Comparison of ENCODE assay signal across 1 cellular context in the genomic region with DNA sequence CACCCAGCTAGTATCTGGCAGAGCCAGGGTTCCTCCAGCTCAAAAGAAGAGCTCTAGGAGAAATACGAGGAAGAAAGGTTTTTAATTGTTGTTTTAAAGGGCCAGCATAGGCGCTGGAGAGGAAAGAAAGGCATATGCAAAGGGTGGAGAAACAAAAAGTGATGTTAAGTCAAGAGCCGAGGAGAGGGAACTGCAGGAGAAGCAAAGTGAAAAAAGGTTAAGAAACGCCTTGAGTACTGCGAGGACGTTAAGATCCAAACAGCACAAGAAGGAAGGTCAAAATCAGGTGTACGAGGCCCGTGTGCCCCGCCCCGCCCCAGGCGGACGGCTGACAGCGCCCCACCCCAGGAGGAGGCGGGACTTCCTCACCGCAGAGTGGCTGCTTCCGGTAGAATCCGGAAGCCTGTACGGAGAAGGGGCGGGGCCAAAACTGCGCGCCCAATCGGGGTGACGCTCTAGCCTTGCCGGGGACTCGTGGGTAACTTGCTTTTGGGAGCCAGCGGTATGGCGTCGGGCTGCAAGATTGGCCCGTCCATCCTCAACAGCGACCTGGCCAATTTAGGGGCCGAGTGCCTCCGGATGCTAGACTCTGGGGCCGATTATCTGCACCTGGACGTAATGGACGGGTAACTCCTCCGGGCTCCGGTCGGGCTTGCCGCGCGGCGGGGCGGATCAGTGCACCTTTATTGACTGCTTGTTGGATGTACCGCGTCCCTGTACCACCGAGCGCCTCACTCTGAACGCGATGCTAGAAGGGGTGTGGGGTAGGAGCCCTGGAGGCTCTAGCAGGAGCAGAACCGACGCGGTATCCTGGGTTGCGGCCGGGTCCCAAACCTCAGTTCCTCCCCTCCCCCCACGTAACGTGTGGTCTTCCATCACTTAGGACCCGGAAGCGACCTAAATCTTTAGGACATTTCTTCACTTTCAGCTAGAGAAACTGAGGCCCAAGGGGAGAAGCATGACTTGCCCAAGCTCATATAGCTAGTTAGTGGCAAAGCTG.
A peak's percentile ranks its signal among the peaks of the same experiment; 100 is the strongest.
TF ChIP-seq lines count a peak whose summit lies in the region.

A gene (plus strand): TSS at position 481 of the 1,000 bp plus-strand sequence. CDS start 24 bp downstream, at position 505.

TF ChIP-seq in HepG2, 621 proteins besides CTCF, POLR2A, EP300 and RAD21 (continued from another document and continues in another):
- TF ChIP-seq, protein P1, sequence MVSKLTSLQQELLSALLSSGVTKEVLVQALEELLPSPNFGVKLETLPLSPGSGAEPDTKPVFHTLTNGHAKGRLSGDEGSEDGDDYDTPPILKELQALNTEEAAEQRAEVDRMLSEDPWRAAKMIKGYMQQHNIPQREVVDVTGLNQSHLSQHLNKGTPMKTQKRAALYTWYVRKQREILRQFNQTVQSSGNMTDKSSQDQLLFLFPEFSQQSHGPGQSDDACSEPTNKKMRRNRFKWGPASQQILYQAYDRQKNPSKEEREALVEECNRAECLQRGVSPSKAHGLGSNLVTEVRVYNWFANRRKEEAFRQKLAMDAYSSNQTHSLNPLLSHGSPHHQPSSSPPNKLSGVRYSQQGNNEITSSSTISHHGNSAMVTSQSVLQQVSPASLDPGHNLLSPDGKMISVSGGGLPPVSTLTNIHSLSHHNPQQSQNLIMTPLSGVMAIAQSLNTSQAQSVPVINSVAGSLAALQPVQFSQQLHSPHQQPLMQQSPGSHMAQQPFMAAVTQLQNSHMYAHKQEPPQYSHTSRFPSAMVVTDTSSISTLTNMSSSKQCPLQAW (CRISPR knock-in tag; IDR thresholded peaks at IDR 0.05) = peak; percentile 0; the same call in 1 of the 2 replicates
- TF ChIP-seq KDM2A (CRISPR knock-in tag; IDR thresholded peaks at IDR 0.05; ENCODE audit: borderline replicate concordance, low read depth) = peak; percentile 82
- 0 out of 2 replicates have a peak, but pooled peaks have one; percentile 47 for TF ChIP-seq FOXJ3 (CRISPR knock-in tag; IDR thresholded peaks at IDR 0.05; ENCODE audit: borderline replicate concordance)
- no peak; the same call in 1 of the 2 replicates for TF ChIP-seq SIN3B (IDR thresholded peaks at IDR 0.05; ENCODE audit: low read length)
- peak; percentile 81 for TF ChIP-seq ZNF143 (CRISPR knock-in tag; IDR thresholded peaks at IDR 0.05)
- TF ChIP-seq KDM6A (CRISPR knock-in tag; IDR thresholded peaks at IDR 0.05; ENCODE audit: low read depth) = no peak
- TF ChIP-seq, protein P2, sequence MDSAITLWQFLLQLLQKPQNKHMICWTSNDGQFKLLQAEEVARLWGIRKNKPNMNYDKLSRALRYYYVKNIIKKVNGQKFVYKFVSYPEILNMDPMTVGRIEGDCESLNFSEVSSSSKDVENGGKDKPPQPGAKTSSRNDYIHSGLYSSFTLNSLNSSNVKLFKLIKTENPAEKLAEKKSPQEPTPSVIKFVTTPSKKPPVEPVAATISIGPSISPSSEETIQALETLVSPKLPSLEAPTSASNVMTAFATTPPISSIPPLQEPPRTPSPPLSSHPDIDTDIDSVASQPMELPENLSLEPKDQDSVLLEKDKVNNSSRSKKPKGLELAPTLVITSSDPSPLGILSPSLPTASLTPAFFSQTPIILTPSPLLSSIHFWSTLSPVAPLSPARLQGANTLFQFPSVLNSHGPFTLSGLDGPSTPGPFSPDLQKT (CRISPR knock-in tag; IDR thresholded peaks at IDR 0.05; ENCODE audit: borderline replicate concordance) = no peak
- no peak for TF ChIP-seq NKX3-1 (CRISPR knock-in tag; IDR thresholded peaks at IDR 0.05)
- TF ChIP-seq AGO2 (optimal IDR thresholded peaks at IDR 0.05; ENCODE audit: low read depth, low read length) = peak; percentile 65
- TF ChIP-seq, protein P3, sequence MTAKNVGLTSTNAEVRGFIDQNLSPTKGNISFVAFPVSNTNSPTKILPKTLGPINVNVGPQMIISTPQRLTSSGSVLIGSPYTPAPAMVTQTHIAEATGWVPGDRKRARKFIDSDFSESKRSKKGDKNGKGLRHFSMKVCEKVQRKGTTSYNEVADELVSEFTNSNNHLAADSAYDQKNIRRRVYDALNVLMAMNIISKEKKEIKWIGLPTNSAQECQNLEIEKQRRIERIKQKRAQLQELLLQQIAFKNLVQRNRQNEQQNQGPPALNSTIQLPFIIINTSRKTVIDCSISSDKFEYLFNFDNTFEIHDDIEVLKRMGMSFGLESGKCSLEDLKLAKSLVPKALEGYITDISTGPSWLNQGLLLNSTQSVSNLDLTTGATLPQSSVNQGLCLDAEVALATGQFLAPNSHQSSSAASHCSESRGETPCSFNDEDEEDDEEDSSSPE (CRISPR knock-in tag; IDR thresholded peaks at IDR 0.05) = peak; percentile 90
- 0 out of 2 replicates have a peak, but pooled peaks have one; percentile 12 for TF ChIP-seq ZFP37 (CRISPR knock-in tag; IDR thresholded peaks at IDR 0.05; ENCODE audit: borderline replicate concordance)
- no peak for TF ChIP-seq NAIF1 (CRISPR knock-in tag; IDR thresholded peaks at IDR 0.05; ENCODE audit: borderline replicate concordance)
- TF ChIP-seq ARNT2 (CRISPR knock-in tag; IDR thresholded peaks at IDR 0.05; ENCODE audit: low read depth) = no peak; the same call in 1 of the 2 replicates
- TF ChIP-seq GLI4 (CRISPR knock-in tag; IDR thresholded peaks at IDR 0.05; ENCODE audit: borderline replicate concordance) = peak; percentile 73; the same call in 1 of the 2 replicates
- TF ChIP-seq, protein P4, sequence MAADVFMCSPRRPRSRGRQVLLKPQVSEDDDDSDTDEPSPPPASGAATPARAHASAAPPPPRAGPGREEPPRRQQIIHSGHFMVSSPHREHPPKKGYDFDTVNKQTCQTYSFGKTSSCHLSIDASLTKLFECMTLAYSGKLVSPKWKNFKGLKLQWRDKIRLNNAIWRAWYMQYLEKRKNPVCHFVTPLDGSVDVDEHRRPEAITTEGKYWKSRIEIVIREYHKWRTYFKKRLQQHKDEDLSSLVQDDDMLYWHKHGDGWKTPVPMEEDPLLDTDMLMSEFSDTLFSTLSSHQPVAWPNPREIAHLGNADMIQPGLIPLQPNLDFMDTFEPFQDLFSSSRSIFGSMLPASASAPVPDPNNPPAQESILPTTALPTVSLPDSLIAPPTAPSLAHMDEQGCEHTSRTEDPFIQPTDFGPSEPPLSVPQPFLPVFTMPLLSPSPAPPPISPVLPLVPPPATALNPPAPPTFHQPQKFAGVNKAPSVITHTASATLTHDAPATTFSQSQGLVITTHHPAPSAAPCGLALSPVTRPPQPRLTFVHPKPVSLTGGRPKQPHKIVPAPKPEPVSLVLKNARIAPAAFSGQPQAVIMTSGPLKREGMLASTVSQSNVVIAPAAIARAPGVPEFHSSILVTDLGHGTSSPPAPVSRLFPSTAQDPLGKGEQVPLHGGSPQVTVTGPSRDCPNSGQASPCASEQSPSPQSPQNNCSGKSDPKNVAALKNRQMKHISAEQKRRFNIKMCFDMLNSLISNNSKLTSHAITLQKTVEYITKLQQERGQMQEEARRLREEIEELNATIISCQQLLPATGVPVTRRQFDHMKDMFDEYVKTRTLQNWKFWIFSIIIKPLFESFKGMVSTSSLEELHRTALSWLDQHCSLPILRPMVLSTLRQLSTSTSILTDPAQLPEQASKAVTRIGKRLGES (CRISPR knock-in tag; IDR thresholded peaks at IDR 0.05; ENCODE audit: borderline replicate concordance) = no peak
- TF ChIP-seq, protein P5, sequence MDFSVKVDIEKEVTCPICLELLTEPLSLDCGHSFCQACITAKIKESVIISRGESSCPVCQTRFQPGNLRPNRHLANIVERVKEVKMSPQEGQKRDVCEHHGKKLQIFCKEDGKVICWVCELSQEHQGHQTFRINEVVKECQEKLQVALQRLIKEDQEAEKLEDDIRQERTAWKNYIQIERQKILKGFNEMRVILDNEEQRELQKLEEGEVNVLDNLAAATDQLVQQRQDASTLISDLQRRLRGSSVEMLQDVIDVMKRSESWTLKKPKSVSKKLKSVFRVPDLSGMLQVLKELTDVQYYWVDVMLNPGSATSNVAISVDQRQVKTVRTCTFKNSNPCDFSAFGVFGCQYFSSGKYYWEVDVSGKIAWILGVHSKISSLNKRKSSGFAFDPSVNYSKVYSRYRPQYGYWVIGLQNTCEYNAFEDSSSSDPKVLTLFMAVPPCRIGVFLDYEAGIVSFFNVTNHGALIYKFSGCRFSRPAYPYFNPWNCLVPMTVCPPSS (IDR thresholded peaks at IDR 0.05) = no peak
- TF ChIP-seq ZNF839 (CRISPR knock-in tag; IDR thresholded peaks at IDR 0.05; ENCODE audit: borderline replicate concordance) = no peak; the same call in 1 of the 2 replicates
- TF ChIP-seq, protein P6, sequence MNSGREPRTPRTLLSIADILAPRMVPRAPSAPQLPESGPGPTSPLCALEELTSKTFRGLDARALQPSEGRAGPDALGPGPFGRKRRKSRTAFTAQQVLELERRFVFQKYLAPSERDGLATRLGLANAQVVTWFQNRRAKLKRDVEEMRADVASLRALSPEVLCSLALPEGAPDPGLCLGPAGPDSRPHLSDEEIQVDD (CRISPR knock-in tag; IDR thresholded peaks at IDR 0.05; ENCODE audit: borderline replicate concordance) = 0 out of 2 replicates have a peak, but pooled peaks have one; percentile 45
- TF ChIP-seq TOPORS (CRISPR knock-in tag; IDR thresholded peaks at IDR 0.05) = peak; percentile 22; the same call in 1 of the 2 replicates
- no peak for TF ChIP-seq SMARCC2 (IDR thresholded peaks at IDR 0.05)
- TF ChIP-seq, protein P7, sequence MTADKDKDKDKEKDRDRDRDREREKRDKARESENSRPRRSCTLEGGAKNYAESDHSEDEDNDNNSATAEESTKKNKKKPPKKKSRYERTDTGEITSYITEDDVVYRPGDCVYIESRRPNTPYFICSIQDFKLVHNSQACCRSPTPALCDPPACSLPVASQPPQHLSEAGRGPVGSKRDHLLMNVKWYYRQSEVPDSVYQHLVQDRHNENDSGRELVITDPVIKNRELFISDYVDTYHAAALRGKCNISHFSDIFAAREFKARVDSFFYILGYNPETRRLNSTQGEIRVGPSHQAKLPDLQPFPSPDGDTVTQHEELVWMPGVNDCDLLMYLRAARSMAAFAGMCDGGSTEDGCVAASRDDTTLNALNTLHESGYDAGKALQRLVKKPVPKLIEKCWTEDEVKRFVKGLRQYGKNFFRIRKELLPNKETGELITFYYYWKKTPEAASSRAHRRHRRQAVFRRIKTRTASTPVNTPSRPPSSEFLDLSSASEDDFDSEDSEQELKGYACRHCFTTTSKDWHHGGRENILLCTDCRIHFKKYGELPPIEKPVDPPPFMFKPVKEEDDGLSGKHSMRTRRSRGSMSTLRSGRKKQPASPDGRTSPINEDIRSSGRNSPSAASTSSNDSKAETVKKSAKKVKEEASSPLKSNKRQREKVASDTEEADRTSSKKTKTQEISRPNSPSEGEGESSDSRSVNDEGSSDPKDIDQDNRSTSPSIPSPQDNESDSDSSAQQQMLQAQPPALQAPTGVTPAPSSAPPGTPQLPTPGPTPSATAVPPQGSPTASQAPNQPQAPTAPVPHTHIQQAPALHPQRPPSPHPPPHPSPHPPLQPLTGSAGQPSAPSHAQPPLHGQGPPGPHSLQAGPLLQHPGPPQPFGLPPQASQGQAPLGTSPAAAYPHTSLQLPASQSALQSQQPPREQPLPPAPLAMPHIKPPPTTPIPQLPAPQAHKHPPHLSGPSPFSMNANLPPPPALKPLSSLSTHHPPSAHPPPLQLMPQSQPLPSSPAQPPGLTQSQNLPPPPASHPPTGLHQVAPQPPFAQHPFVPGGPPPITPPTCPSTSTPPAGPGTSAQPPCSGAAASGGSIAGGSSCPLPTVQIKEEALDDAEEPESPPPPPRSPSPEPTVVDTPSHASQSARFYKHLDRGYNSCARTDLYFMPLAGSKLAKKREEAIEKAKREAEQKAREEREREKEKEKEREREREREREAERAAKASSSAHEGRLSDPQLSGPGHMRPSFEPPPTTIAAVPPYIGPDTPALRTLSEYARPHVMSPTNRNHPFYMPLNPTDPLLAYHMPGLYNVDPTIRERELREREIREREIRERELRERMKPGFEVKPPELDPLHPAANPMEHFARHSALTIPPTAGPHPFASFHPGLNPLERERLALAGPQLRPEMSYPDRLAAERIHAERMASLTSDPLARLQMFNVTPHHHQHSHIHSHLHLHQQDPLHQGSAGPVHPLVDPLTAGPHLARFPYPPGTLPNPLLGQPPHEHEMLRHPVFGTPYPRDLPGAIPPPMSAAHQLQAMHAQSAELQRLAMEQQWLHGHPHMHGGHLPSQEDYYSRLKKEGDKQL (CRISPR knock-in tag; IDR thresholded peaks at IDR 0.05; ENCODE audit: low read depth) = no peak
- TF ChIP-seq ZMYM3 (CRISPR knock-in tag; IDR thresholded peaks at IDR 0.05) = no peak; the same call in 1 of the 2 replicates
- peak; percentile 64; the same call in 1 of the 2 replicates for TF ChIP-seq ZNF792 (CRISPR knock-in tag; IDR thresholded peaks at IDR 0.05)
- TF ChIP-seq ZNF644 (CRISPR knock-in tag; IDR thresholded peaks at IDR 0.05; ENCODE audit: low read depth) = 0 out of 2 replicates have a peak, but pooled peaks have one; percentile 40
- 0 out of 2 replicates have a peak, but pooled peaks have one; percentile 40 for TF ChIP-seq ZFYVE20 (CRISPR knock-in tag; IDR thresholded peaks at IDR 0.05; ENCODE audit: borderline replicate concordance, low read depth)
- no peak for TF ChIP-seq ZNF558 (CRISPR knock-in tag; IDR thresholded peaks at IDR 0.05; ENCODE audit: borderline replicate concordance)
- peak; percentile 40; the same call in 1 of the 2 replicates for TF ChIP-seq ZSCAN9 (CRISPR knock-in tag; IDR thresholded peaks at IDR 0.05; ENCODE audit: borderline replicate concordance)
- no peak for TF ChIP-seq ZNF17 (CRISPR knock-in tag; IDR thresholded peaks at IDR 0.05)
- TF ChIP-seq HDAC1 (CRISPR knock-in tag; IDR thresholded peaks at IDR 0.05) = peak; percentile 93
- TF ChIP-seq NFYB (CRISPR knock-in tag; IDR thresholded peaks at IDR 0.05) = peak; percentile 79
- peak; percentile 67; the same call in 1 of the 2 replicates for TF ChIP-seq ZNF777 (CRISPR knock-in tag; IDR thresholded peaks at IDR 0.05)
- TF ChIP-seq, protein P8, sequence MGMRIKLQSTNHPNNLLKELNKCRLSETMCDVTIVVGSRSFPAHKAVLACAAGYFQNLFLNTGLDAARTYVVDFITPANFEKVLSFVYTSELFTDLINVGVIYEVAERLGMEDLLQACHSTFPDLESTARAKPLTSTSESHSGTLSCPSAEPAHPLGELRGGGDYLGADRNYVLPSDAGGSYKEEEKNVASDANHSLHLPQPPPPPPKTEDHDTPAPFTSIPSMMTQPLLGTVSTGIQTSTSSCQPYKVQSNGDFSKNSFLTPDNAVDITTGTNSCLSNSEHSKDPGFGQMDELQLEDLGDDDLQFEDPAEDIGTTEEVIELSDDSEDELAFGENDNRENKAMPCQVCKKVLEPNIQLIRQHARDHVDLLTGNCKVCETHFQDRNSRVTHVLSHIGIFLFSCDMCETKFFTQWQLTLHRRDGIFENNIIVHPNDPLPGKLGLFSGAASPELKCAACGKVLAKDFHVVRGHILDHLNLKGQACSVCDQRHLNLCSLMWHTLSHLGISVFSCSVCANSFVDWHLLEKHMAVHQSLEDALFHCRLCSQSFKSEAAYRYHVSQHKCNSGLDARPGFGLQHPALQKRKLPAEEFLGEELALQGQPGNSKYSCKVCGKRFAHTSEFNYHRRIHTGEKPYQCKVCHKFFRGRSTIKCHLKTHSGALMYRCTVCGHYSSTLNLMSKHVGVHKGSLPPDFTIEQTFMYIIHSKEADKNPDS (CRISPR knock-in tag; IDR thresholded peaks at IDR 0.05) = 0 out of 2 replicates have a peak, but pooled peaks have one; percentile 30
- peak; percentile 90 for TF ChIP-seq KDM5B (CRISPR knock-in tag; IDR thresholded peaks at IDR 0.05; ENCODE audit: borderline replicate concordance)
- TF ChIP-seq MEIS2 (CRISPR knock-in tag; IDR thresholded peaks at IDR 0.05) = peak; percentile 82
- TF ChIP-seq NR2F1 (CRISPR knock-in tag; IDR thresholded peaks at IDR 0.05) = no peak
- TF ChIP-seq ZFP41 (CRISPR knock-in tag; IDR thresholded peaks at IDR 0.05; ENCODE audit: borderline replicate concordance) = no peak
